ENCODE assay signal across 19 cellular contexts in the genomic region with DNA sequence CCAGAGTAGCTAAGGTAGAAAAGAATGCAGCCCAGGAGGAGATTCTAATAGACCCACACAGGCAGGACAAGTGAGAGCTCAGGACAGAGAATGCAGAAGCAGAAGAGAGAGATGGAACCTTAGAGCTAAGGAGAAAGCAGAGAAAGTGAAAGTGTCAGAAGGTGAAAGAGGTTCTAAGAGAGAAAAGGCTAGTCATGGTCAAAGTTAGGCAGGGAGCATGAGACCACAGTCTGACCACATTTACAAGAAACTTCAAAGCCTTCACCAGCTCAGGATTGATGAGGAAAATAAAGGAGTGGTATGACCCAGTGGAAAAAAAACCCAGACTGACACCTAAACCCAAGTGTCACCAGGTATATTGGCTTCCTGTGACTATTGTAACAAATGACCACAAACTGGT.
DNase-seq lines count a peak whose midpoint lies in the region; ATAC-seq and TF ChIP-seq lines count a peak whose summit lies in the region.
"Had no signal": no experiment of that assay in that cellular context is flagged by ENCODE, and none has a peak within 500 bp of the region (broad histone marks: within the 10 kb centered on the region; RNA-seq: fewer than 3 reads in every experiment).

No MANE protein-coding gene starts in this region.

- ATAC-seq in GM18867 (IDR thresholded peaks at IDR 0.05; ENCODE audit: unreplicated experiment) (peak; percentile 96), GM21529 (IDR thresholded peaks at IDR 0.05; ENCODE audit: unreplicated experiment) (peak; percentile 83), HG03175 (IDR thresholded peaks at IDR 0.05; ENCODE audit: unreplicated experiment) (peak; percentile 73), HG02678 (IDR thresholded peaks at IDR 0.05; ENCODE audit: unreplicated experiment) (no peak)
- no peak for ATAC-seq in activated CD8-positive, alpha-beta T cell treated with anti-CD3 and anti-CD28 coated beads for 36 hours

- TF ChIP-seq CTCF in activated CD8-positive, alpha-beta T cell treated with anti-CD3 and anti-CD28 coated beads for 36 hours (IDR thresholded peaks at IDR 0.05): no peak
- TF ChIP-seq CTCF in spleen (IDR thresholded peaks at IDR 0.05 in 8 of 11, conservative IDR thresholded peaks at IDR 0.05 in 3 of 11): no peak

- no peaks in the 10 kb centered on the region for H3K36me3 ChIP-seq in spleen
- H3K36me3 ChIP-seq: sigmoid colon had no signal

- H3K9me3 ChIP-seq in spleen: peaks cover 0 to 12% (median 0%) of the 10 kb centered on the region in 8 donors
- H3K9me3 ChIP-seq: sigmoid colon had no signal

- intact Hi-C loops in activated CD8-positive, alpha-beta T cell treated with anti-CD3 and anti-CD28 coated beads for 36 hours (cut with micrococcal nuclease): no loop called here
- intact Hi-C loops in spleen (cut with DNase I; ENCODE audit: low total_unique reads): no loop called here

- POLR2A ChIA-PET in activated CD8-positive, alpha-beta T cell treated with anti-CD3 and anti-CD28 coated beads for 36 hours (lab: Charles Lee): no interaction called here

- H3K4me1 ChIP-seq in spleen: peaks cover 0 to 13% (median 0%) of the 10 kb centered on the region in 6 donors
- H3K4me1 ChIP-seq: sigmoid colon had no signal

- no peak overlapping the region for H3K27ac Mint-ChIP-seq in activated CD8-positive, alpha-beta T cell treated with anti-CD3 and anti-CD28 coated beads for 36 hours
- H3K27ac Mint-ChIP-seq: CD4-positive, alpha-beta T cell had no signal

- H3K4me3 ChIP-seq in spleen: no peak overlapping the region
- H3K4me3 ChIP-seq: sigmoid colon had no signal

- H3K27ac ChIP-seq in spleen: no peak overlapping the region
- H3K27ac ChIP-seq: sigmoid colon had no signal

- CTCF ChIA-PET in activated CD8-positive, alpha-beta T cell treated with anti-CD3 and anti-CD28 coated beads for 36 hours (lab: Charles Lee): interaction anchor here (1.3 kb wide), 1 partner anchor 17 kb away, joined by 3 read pairs; no protein-coding TSS in a partner anchor

- no peak for TF ChIP-seq POLR2A in spleen (IDR thresholded peaks at IDR 0.05)

- no peaks in the 10 kb centered on the region for H3K27me3 Mint-ChIP-seq in activated CD8-positive, alpha-beta T cell treated with anti-CD3 and anti-CD28 coated beads for 36 hours
- H3K27me3 Mint-ChIP-seq: CD4-positive, alpha-beta T cell had no signal

- DNase-seq in NOMO-1 treated with DMSO at 0.1 percent for 48 hours (lab: John Stamatoyannopoulos, UW; ENCODE audit: unreplicated experiment) (peak; percentile 79), spleen (no peak), activated T-cell treated with anti-CD3 and anti-CD28 coated beads for 4 hours (no peak)
- DNase-seq in activated CD8-positive, alpha-beta T cell treated with anti-CD3 and anti-CD28 coated beads for 36 hours: no peak
- DNase-seq: amygdala; CD4-positive, alpha-beta T cell; central memory CD4-positive, alpha-beta T cell; DND-41; effector CD8-positive, alpha-beta T cell; glutamatergic neuron; NCI-H2029; sigmoid colon; stimulated activated CD4-positive, alpha-beta T cell treated with anti-CD3 and anti-CD28 coated beads, Interleukin-4, amount 100 ng/mL, for 1 hour; substantia nigra; T-helper 2 cell had no signal

- H3K27me3 ChIP-seq in spleen (replicated peaks in 1 of 7): no peaks in the 10 kb centered on the region
- H3K27me3 ChIP-seq: sigmoid colon had no signal

- H3K4me1 Mint-ChIP-seq in activated CD8-positive, alpha-beta T cell treated with anti-CD3 and anti-CD28 coated beads for 36 hours (ENCODE audit: low read depth): no peaks in the 10 kb centered on the region

- no peaks in the 10 kb centered on the region for H3K36me3 Mint-ChIP-seq in activated CD8-positive, alpha-beta T cell treated with anti-CD3 and anti-CD28 coated beads for 36 hours (ENCODE audit: low read depth)

- H3K4me3 Mint-ChIP-seq in activated CD8-positive, alpha-beta T cell treated with anti-CD3 and anti-CD28 coated beads for 36 hours: no peak overlapping the region
- H3K4me3 Mint-ChIP-seq: CD4-positive, alpha-beta T cell had no signal

- H3K9me3 Mint-ChIP-seq in activated CD8-positive, alpha-beta T cell treated with anti-CD3 and anti-CD28 coated beads for 36 hours: peaks cover 3% of the 10 kb centered on the region
- H3K9me3 Mint-ChIP-seq: CD4-positive, alpha-beta T cell had no signal

Comparison
In these comparisons a context has a peak if more than half of its experiments do, and no peak if none do; other contexts are left out.
1. ATAC-seq: peak in GM18867 (single experiment), GM21529 (single experiment) and HG03175 (single experiment); none in activated CD8-positive, alpha-beta T cell treated with anti-CD3 and anti-CD28 coated beads for 36 hours (single experiment) and HG02678 (single experiment).